In the genomic region with DNA sequence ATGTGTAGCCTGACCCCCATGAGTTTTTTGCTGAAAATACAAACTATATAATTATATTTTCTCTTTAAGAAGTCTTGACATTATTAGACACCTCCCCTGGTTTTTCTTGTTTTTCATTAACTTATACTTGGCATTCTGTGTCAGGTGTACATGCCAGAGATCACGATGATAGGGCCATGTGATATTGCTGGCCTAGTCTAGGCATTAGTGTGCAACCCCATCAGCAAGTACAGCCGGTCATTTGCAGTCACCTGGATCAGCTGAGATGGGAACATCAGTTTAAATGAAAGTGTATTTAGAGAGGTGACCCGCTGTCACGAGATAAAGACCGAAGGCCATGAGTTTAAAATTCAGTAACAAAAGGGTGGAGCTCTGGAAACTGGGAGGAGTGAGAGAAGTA, we compare ENCODE assay signal across 1 cellular context.
TF ChIP-seq lines count a peak whose summit lies in the region.

No MANE protein-coding gene starts in this region.

TF ChIP-seq in liver, 16 proteins besides CTCF, POLR2A, EP300 and RAD21 (continued from another document):
- peak; percentile 48 to 60 for TF ChIP-seq HNF4A (conservative IDR thresholded peaks at IDR 0.05)
- TF ChIP-seq, protein P1, sequence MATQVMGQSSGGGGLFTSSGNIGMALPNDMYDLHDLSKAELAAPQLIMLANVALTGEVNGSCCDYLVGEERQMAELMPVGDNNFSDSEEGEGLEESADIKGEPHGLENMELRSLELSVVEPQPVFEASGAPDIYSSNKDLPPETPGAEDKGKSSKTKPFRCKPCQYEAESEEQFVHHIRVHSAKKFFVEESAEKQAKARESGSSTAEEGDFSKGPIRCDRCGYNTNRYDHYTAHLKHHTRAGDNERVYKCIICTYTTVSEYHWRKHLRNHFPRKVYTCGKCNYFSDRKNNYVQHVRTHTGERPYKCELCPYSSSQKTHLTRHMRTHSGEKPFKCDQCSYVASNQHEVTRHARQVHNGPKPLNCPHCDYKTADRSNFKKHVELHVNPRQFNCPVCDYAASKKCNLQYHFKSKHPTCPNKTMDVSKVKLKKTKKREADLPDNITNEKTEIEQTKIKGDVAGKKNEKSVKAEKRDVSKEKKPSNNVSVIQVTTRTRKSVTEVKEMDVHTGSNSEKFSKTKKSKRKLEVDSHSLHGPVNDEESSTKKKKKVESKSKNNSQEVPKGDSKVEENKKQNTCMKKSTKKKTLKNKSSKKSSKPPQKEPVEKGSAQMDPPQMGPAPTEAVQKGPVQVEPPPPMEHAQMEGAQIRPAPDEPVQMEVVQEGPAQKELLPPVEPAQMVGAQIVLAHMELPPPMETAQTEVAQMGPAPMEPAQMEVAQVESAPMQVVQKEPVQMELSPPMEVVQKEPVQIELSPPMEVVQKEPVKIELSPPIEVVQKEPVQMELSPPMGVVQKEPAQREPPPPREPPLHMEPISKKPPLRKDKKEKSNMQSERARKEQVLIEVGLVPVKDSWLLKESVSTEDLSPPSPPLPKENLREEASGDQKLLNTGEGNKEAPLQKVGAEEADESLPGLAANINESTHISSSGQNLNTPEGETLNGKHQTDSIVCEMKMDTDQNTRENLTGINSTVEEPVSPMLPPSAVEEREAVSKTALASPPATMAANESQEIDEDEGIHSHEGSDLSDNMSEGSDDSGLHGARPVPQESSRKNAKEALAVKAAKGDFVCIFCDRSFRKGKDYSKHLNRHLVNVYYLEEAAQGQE (IDR thresholded peaks at IDR 0.05): peak; percentile 21
- peak; percentile 34 for TF ChIP-seq YY1 (IDR thresholded peaks at IDR 0.05)
- TF ChIP-seq RXRA (IDR thresholded peaks at IDR 0.05): peak; percentile 68 to 76
- TF ChIP-seq, protein P2, sequence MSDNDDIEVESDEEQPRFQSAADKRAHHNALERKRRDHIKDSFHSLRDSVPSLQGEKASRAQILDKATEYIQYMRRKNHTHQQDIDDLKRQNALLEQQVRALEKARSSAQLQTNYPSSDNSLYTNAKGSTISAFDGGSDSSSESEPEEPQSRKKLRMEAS (IDR thresholded peaks at IDR 0.05): no peak
- no peak for TF ChIP-seq EGR1 (IDR thresholded peaks at IDR 0.05; ENCODE audit: low read depth in 2 of 2)
- TF ChIP-seq, protein P3, sequence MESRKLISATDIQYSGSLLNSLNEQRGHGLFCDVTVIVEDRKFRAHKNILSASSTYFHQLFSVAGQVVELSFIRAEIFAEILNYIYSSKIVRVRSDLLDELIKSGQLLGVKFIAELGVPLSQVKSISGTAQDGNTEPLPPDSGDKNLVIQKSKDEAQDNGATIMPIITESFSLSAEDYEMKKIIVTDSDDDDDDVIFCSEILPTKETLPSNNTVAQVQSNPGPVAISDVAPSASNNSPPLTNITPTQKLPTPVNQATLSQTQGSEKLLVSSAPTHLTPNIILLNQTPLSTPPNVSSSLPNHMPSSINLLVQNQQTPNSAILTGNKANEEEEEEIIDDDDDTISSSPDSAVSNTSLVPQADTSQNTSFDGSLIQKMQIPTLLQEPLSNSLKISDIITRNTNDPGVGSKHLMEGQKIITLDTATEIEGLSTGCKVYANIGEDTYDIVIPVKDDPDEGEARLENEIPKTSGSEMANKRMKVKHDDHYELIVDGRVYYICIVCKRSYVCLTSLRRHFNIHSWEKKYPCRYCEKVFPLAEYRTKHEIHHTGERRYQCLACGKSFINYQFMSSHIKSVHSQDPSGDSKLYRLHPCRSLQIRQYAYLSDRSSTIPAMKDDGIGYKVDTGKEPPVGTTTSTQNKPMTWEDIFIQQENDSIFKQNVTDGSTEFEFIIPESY (IDR thresholded peaks at IDR 0.05): peak; percentile 43
- no peak for TF ChIP-seq FOXA1 (IDR thresholded peaks at IDR 0.05)
- peak in 1 of 2 donors; percentile 20 for TF ChIP-seq GABPA (IDR thresholded peaks at IDR 0.05 in 1 of 2, conservative IDR thresholded peaks at IDR 0.05 in 1 of 2)
- TF ChIP-seq HNF4G (IDR thresholded peaks at IDR 0.05): no peak
- TF ChIP-seq NR2F2 (IDR thresholded peaks at IDR 0.05): no peak
- peak in 1 of 2 donors; percentile 20 for TF ChIP-seq JUND (IDR thresholded peaks at IDR 0.05)
